8 cellular contexts compared by ENCODE assay signal in genomic region chr10:119120413-119120867, GRCh38.
DNase-seq lines count a peak whose midpoint lies in the region; ATAC-seq and TF ChIP-seq lines count a peak whose summit lies in the region.

No MANE protein-coding gene starts in this region.

- no peaks in the 10 kb centered on the region for H3K9me3 ChIP-seq in DOHH2 (ENCODE audit: control insufficient read depth, insufficient read depth, low read length)

- H3K4me3 ChIP-seq in DOHH2 (ENCODE audit: low read length) (peak overlapping the region; percentile 12; the same call in 1 of the 2 replicates), choroid plexus epithelial cell (ENCODE audit: low read depth, low read length) (no peak overlapping the region)

- H3K4me1 ChIP-seq in DOHH2 (ENCODE audit: control insufficient read depth, low read length): peaks cover 17% of the 10 kb centered on the region

- H3K79me2 ChIP-seq in DOHH2 (ENCODE audit: control insufficient read depth, low read length): no peaks in the 10 kb centered on the region

- H3F3A ChIP-seq in DOHH2 (ENCODE audit: control insufficient read depth, insufficient read depth): no peaks in the 10 kb centered on the region

- peak; percentile 75 for DNase-seq in choroid plexus epithelial cell (ENCODE audit: low read depth)
- no peak for DNase-seq in iPS-NIHi11 (ENCODE audit: low spot score)
- DNase-seq in stimulated activated naive CD4-positive, alpha-beta T cell treated with Interleukin-2 at 50 U/mL for 16 hours (lab: John Stamatoyannopoulos, UW): no peak
- DNase-seq in inferior parietal cortex (ENCODE audit: extremely low spot score): no peak
- DNase-seq in UCSD-AML1 (lab: John Stamatoyannopoulos, UW; ENCODE audit: unreplicated experiment): no peak

- H3K27me3 ChIP-seq in DOHH2 (ENCODE audit: control insufficient read depth, low read length): no peaks in the 10 kb centered on the region

- TF ChIP-seq CTCF in DOHH2 (IDR thresholded peaks at IDR 0.05; ENCODE audit: low read depth, low read length, poor library complexity, severe bottlenecking) (no peak), choroid plexus epithelial cell (conservative IDR thresholded peaks at IDR 0.05; ENCODE audit: low read depth, low read length) (no peak)

- H3K36me3 ChIP-seq in DOHH2 (ENCODE audit: control insufficient read depth, low read length): peaks cover 31% of the 10 kb centered on the region

- H3K9me2 ChIP-seq in DOHH2 (replicated peaks; ENCODE audit: control insufficient read depth, low read length): no peaks in the 10 kb centered on the region

- H3K27ac ChIP-seq in DOHH2 (ENCODE audit: low read depth, low read length): no peak overlapping the region

- H3K4me2 ChIP-seq in DOHH2 (ENCODE audit: low read length): peak overlapping the region; percentile 33

- ATAC-seq in GM19463 (IDR thresholded peaks at IDR 0.05; ENCODE audit: unreplicated experiment) (peak; percentile 91), HG03442 (IDR thresholded peaks at IDR 0.05; ENCODE audit: unreplicated experiment) (peak; percentile 89)

- no peaks in the 10 kb centered on the region for H4K20me1 ChIP-seq in DOHH2 (ENCODE audit: control insufficient read depth, insufficient read depth, low read depth, low read length)
